Comparison of ENCODE assay signal across 1 cellular context in genomic region chr6:139422105-139423036, GRCh38.
TF ChIP-seq lines count a peak whose summit lies in the region.

No MANE protein-coding gene starts in this region.

TF ChIP-seq in H1, 55 proteins besides CTCF, POLR2A, EP300 and RAD21 (continued from another document):
- TF ChIP-seq HDAC2 (IDR thresholded peaks at IDR 0.05; ENCODE audit: borderline replicate concordance in 1 of 2, low read depth in 2 of 2, low read length in 2 of 2): no peak
- no peak for TF ChIP-seq GTF2F1 (IDR thresholded peaks at IDR 0.05; ENCODE audit: borderline replicate concordance, low read depth, low read length)
- no peak for TF ChIP-seq EZH2 (IDR thresholded peaks at IDR 0.05; ENCODE audit: low read depth, low read length, severe bottlenecking)
- TF ChIP-seq KDM5A (IDR thresholded peaks at IDR 0.05; ENCODE audit: low read length): no peak
- no peak for TF ChIP-seq ATF2 (IDR thresholded peaks at IDR 0.05; ENCODE audit: low read length)
- no peak for TF ChIP-seq ASH2L (IDR thresholded peaks at IDR 0.05; ENCODE audit: low read length)
- no peak for TF ChIP-seq NANOG (IDR thresholded peaks at IDR 0.05; ENCODE audit: insufficient read depth, low read depth, low read length, poor library complexity, severe bottlenecking)
- TF ChIP-seq RFX5 (IDR thresholded peaks at IDR 0.05; ENCODE audit: borderline replicate concordance, low read depth, low read length): no peak
- TF ChIP-seq BCL11A (IDR thresholded peaks at IDR 0.05; ENCODE audit: low read depth in 2 of 2, low read length in 2 of 2): no peak
- TF ChIP-seq CEBPB (IDR thresholded peaks at IDR 0.05; ENCODE audit: low read depth, low read length): no peak
- no peak for TF ChIP-seq BACH1 (IDR thresholded peaks at IDR 0.05; ENCODE audit: low read length)
- TF ChIP-seq SRF (IDR thresholded peaks at IDR 0.05; ENCODE audit: low read depth, low read length): no peak
TF ChIP-seq in H1: peak in this region for 0.
